Comparison of ENCODE assay signal across 1 cellular context in the genomic region with DNA sequence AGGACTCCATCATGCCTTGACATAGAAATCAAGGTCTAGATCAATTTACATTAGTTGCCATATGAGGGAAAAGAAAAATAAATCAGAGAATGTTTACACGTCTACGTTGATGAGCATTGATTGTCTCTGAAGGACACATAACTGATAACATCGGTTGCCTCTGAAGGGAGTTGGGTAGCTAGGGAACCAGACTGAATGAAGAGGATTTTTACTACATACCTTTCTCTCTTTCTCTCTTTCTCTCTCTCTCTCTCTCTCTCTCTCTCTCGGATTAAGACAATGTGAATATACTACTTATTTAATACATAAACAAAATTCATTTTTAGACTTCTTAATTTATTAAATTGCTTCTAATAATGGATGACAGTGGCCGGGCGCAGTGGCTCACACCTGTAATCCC.
TF ChIP-seq lines count a peak whose summit lies in the region.

No MANE protein-coding gene starts in this region.

TF ChIP-seq in A549, 52 proteins besides CTCF, POLR2A, EP300 and RAD21 (continued from another document):
- TF ChIP-seq FOSL2 (IDR thresholded peaks at IDR 0.05) (no peak), FOSL2 (CRISPR knock-in tag; IDR thresholded peaks at IDR 0.05) (no peak), JUNB (IDR thresholded peaks at IDR 0.05) (no peak)
TF ChIP-seq in A549: peak in this region for 0.
